ENCODE assay signal across 20 cellular contexts in genomic region chr7:139022286-139022685, GRCh38. TPM values are rescaled to one million over a fixed set of nuclear protein-coding genes. Genes with fewer than 3 reads are reported as not detected.
DNase-seq lines count a peak whose midpoint lies in the region; ATAC-seq and TF ChIP-seq lines count a peak whose summit lies in the region.
"Had no signal": no experiment of that assay in that cellular context is flagged by ENCODE, and none has a peak within 500 bp of the region (broad histone marks: within the 10 kb centered on the region; RNA-seq: fewer than 3 reads in every experiment).

No MANE protein-coding gene starts in this region.

- H3K27me3 Mint-ChIP-seq in activated naive CD8-positive, alpha-beta T cell treated with anti-CD3 and anti-CD28 coated beads, Interleukin-2, amount 10 ng/mL, durations not matched to agents 7 days and 5 days = no peaks in the 10 kb centered on the region
- no peaks in the 10 kb centered on the region for H3K27me3 Mint-ChIP-seq in activated naive CD8-positive, alpha-beta T cell treated with anti-CD3 and anti-CD28 coated beads, Interleukin-2, amount 50 U/mL, for 24 hours
- H3K27me3 Mint-ChIP-seq in WTC11 (ENCODE audit: low read depth) (no peaks in the 10 kb centered on the region), osteocyte (ENCODE audit: unreplicated experiment) (no peaks in the 10 kb centered on the region)
- H3K27me3 Mint-ChIP-seq: B cell; CD4-positive, CD25-positive, alpha-beta regulatory T cell had no signal

- no peaks in the 10 kb centered on the region for H3K27me3 ChIP-seq in thyroid gland
- H3K27me3 ChIP-seq: BLaER1 had no signal

- no peaks in the 10 kb centered on the region for H3K9me3 Mint-ChIP-seq in activated naive CD8-positive, alpha-beta T cell treated with anti-CD3 and anti-CD28 coated beads, Interleukin-2, amount 10 ng/mL, durations not matched to agents 7 days and 5 days
- H3K9me3 Mint-ChIP-seq in activated naive CD8-positive, alpha-beta T cell treated with anti-CD3 and anti-CD28 coated beads, Interleukin-2, amount 50 U/mL, for 24 hours = no peaks in the 10 kb centered on the region
- no peaks in the 10 kb centered on the region for H3K9me3 Mint-ChIP-seq in WTC11
- H3K9me3 Mint-ChIP-seq in osteocyte (ENCODE audit: unreplicated experiment) = no peaks in the 10 kb centered on the region
- H3K9me3 Mint-ChIP-seq: CD4-positive, CD25-positive, alpha-beta regulatory T cell; CD8-positive, alpha-beta T cell; GM23338; H9 had no signal

- H3K4me3 Mint-ChIP-seq in activated naive CD8-positive, alpha-beta T cell treated with anti-CD3 and anti-CD28 coated beads, Interleukin-2, amount 10 ng/mL, durations not matched to agents 7 days and 5 days = no peak overlapping the region
- H3K4me3 Mint-ChIP-seq in activated naive CD8-positive, alpha-beta T cell treated with anti-CD3 and anti-CD28 coated beads, Interleukin-2, amount 50 U/mL, for 24 hours = no peak overlapping the region
- no peak overlapping the region for H3K4me3 Mint-ChIP-seq in WTC11
- no peak overlapping the region for H3K4me3 Mint-ChIP-seq in osteocyte (ENCODE audit: unreplicated experiment)
- H3K4me3 Mint-ChIP-seq: B cell; CD4-positive, CD25-positive, alpha-beta regulatory T cell; CD8-positive, alpha-beta T cell; GM23338; H9 had no signal

- peaks cover 17 to 57% of the 10 kb centered on the region in 2 donors for H3K4me1 ChIP-seq in thyroid gland
- H3K4me1 ChIP-seq: BLaER1 had no signal

- peaks cover 27% of the 10 kb centered on the region for H3K36me3 Mint-ChIP-seq in activated naive CD8-positive, alpha-beta T cell treated with anti-CD3 and anti-CD28 coated beads, Interleukin-2, amount 10 ng/mL, durations not matched to agents 7 days and 5 days
- peaks cover 34% of the 10 kb centered on the region for H3K36me3 Mint-ChIP-seq in activated naive CD8-positive, alpha-beta T cell treated with anti-CD3 and anti-CD28 coated beads, Interleukin-2, amount 50 U/mL, for 24 hours (ENCODE audit: low read depth)
- peaks cover 33% of the 10 kb centered on the region for H3K36me3 Mint-ChIP-seq in WTC11
- H3K36me3 Mint-ChIP-seq in osteocyte (ENCODE audit: unreplicated experiment) = no peaks in the 10 kb centered on the region
- H3K36me3 Mint-ChIP-seq: CD4-positive, CD25-positive, alpha-beta regulatory T cell; CD8-positive, alpha-beta T cell had no signal

- WGBS in thyroid gland, 2 donors = 66 to 90% methylated on average over 4 of the region's 4 CpGs

- H3K4me1 Mint-ChIP-seq in activated naive CD8-positive, alpha-beta T cell treated with anti-CD3 and anti-CD28 coated beads, Interleukin-2, amount 10 ng/mL, durations not matched to agents 7 days and 5 days = peaks cover 4% of the 10 kb centered on the region
- H3K4me1 Mint-ChIP-seq in activated naive CD8-positive, alpha-beta T cell treated with anti-CD3 and anti-CD28 coated beads, Interleukin-2, amount 50 U/mL, for 24 hours = no peaks in the 10 kb centered on the region
- H3K4me1 Mint-ChIP-seq in WTC11 (peaks cover 10% of the 10 kb centered on the region), osteocyte (ENCODE audit: unreplicated experiment) (peaks cover 41% of the 10 kb centered on the region)

- no peak for ATAC-seq in activated naive CD8-positive, alpha-beta T cell treated with anti-CD3 and anti-CD28 coated beads, Interleukin-2, amount 10 ng/mL, durations not matched to agents 7 days and 5 days (ENCODE audit: low read depth)
- ATAC-seq in activated naive CD8-positive, alpha-beta T cell treated with anti-CD3 and anti-CD28 coated beads, Interleukin-2, amount 50 U/mL, for 24 hours = no peak
- ATAC-seq in WTC11 (no peak), GM18909 (IDR thresholded peaks at IDR 0.05; ENCODE audit: poor library complexity, unreplicated experiment) (no peak), GM18858 (IDR thresholded peaks at IDR 0.05; ENCODE audit: unreplicated experiment) (no peak)
- ATAC-seq: CD8-positive, alpha-beta T cell; GM23338; HCT116 had no signal

- peak overlapping the region; percentile 7 for H3K27ac Mint-ChIP-seq in activated naive CD8-positive, alpha-beta T cell treated with anti-CD3 and anti-CD28 coated beads, Interleukin-2, amount 10 ng/mL, durations not matched to agents 7 days and 5 days
- H3K27ac Mint-ChIP-seq in activated naive CD8-positive, alpha-beta T cell treated with anti-CD3 and anti-CD28 coated beads, Interleukin-2, amount 50 U/mL, for 24 hours = no peak overlapping the region
- H3K27ac Mint-ChIP-seq in WTC11 = no peak overlapping the region
- peak overlapping the region; percentile 76 for H3K27ac Mint-ChIP-seq in osteocyte (ENCODE audit: unreplicated experiment)
- H3K27ac Mint-ChIP-seq: B cell; CD8-positive, alpha-beta T cell; GM23338 had no signal

- no peak for DNase-seq in activated naive CD8-positive, alpha-beta T cell treated with anti-CD3 and anti-CD28 coated beads, Interleukin-2, amount 10 ng/mL, durations not matched to agents 7 days and 5 days
- no peak for DNase-seq in activated naive CD8-positive, alpha-beta T cell treated with anti-CD3 and anti-CD28 coated beads, Interleukin-2, amount 50 U/mL, for 24 hours
- no peak for DNase-seq in WTC11 (ENCODE audit: low spot score)
- DNase-seq in osteocyte (ENCODE audit: extremely low spot score, unreplicated experiment) = no peak
- no peak for DNase-seq in thyroid gland
- no peak for DNase-seq in effector CD4-positive, alpha-beta T cell
- DNase-seq: Caco-2; CD4-positive, CD25-positive, alpha-beta regulatory T cell; CD8-positive, alpha-beta T cell; DMS153; DND-41; H9 had no signal

- H3K4me3 ChIP-seq in thyroid gland (replicated peaks in 1 of 3) = no peak overlapping the region
- H3K4me3 ChIP-seq: BLaER1, GM23338 had no signal

- no peaks in the 10 kb centered on the region for H3K9me3 ChIP-seq in thyroid gland
- H3K9me3 ChIP-seq: BLaER1, Caco-2 had no signal

- intact Hi-C loops in thyroid gland (cut with DNase I) = no loop called here

- TF ChIP-seq POLR2A in thyroid gland (IDR thresholded peaks at IDR 0.05) = no peak

- TF ChIP-seq CTCF in WTC11 (IDR thresholded peaks at IDR 0.05) = no peak
- no peak for TF ChIP-seq CTCF in osteocyte (IDR thresholded peaks at IDR 0.05)
- TF ChIP-seq CTCF in thyroid gland (IDR thresholded peaks at IDR 0.05) = no peak

- peaks cover 0 to under 1% of the 10 kb centered on the region in 2 donors for H3K36me3 ChIP-seq in thyroid gland

- POLR2A ChIA-PET in activated naive CD8-positive, alpha-beta T cell treated with anti-CD3 and anti-CD28 coated beads, Interleukin-2, amount 10 ng/mL, durations not matched to agents 7 days and 5 days (lab: Charles Lee) = no interaction called here
- POLR2A ChIA-PET in WTC11 (lab: Charles Lee) = interaction anchor here (0.6 kb wide), 1 partner anchor 1214 kb away, joined by 3 read pairs; no protein-coding TSS in a partner anchor

- CTCF ChIA-PET in WTC11 (lab: Charles Lee) = interaction anchor here (0.5 kb wide), 1 partner anchor 739 kb away, joined by 4 read pairs; no protein-coding TSS in a partner anchor

- H3K27ac ChIP-seq in thyroid gland = peak overlapping the region; percentile 82 to 92 (median 83)
- H3K27ac ChIP-seq: 22Rv1, BLaER1, C4-2B had no signal

TF ChIP-seq in WTC11, 78 proteins besides CTCF, POLR2A, EP300 and RAD21:
- TF ChIP-seq ZNF532 (CRISPR knock-in tag; IDR thresholded peaks at IDR 0.05; ENCODE audit: borderline replicate concordance) = no peak
- TF ChIP-seq JAZF1 (CRISPR knock-in tag; IDR thresholded peaks at IDR 0.05) = no peak
- peak; percentile 81; the same call in 1 of the 2 replicates for TF ChIP-seq ZNF121 (CRISPR knock-in tag; IDR thresholded peaks at IDR 0.05)
- TF ChIP-seq CDX4 (CRISPR knock-in tag; IDR thresholded peaks at IDR 0.05; ENCODE audit: borderline replicate concordance) = no peak
- no peak for TF ChIP-seq ZNF671 (CRISPR knock-in tag; IDR thresholded peaks at IDR 0.05)

RNA-seq across cellular contexts. Expression of gene ZC3HAV1L, which starts 13.6 kb away (rescaled TPM):
- 10 to 100 TPM; 15.6 to 17.4 TPM for total RNA-seq in activated naive CD8-positive, alpha-beta T cell treated with anti-CD3 and anti-CD28 coated beads, Interleukin-2, amount 10 ng/mL, durations not matched to agents 7 days and 5 days
- total RNA-seq in WTC11 (2021) (5.8 to 9.3 TPM (median 7.1 TPM) in 3 replicates), osteocyte (not detected in 2 replicates), thyroid gland (10 to 100 TPM; 31.7 to 73.7 (median 45.5) TPM)
- total RNA-seq: H9 had no signal

RNA-seq across cellular contexts. Expression of gene KIAA1549, which starts 41.1 kb away (rescaled TPM):
- total RNA-seq in activated naive CD8-positive, alpha-beta T cell treated with anti-CD3 and anti-CD28 coated beads, Interleukin-2, amount 10 ng/mL, durations not matched to agents 7 days and 5 days = 1 to 10 TPM; 1.1 TPM
- 16.3 to 18.7 TPM (median 17.2 TPM) in 3 replicates for total RNA-seq in WTC11 (2021)
- 12.2 and 12.8 TPM in 2 replicates for total RNA-seq in osteocyte
- total RNA-seq in thyroid gland = 1 to 10 TPM; 1.2 to 3.9 (median 2.6) TPM

Comparison
In these comparisons a context has a peak if more than half of its experiments do, and no peak if none do; other contexts are left out.
1. H3K27ac Mint-ChIP-seq: peak in activated naive CD8-positive, alpha-beta T cell treated with anti-CD3 and anti-CD28 coated beads, Interleukin-2, amount 10 ng/mL, durations not matched to agents 7 days and 5 days (single experiment) and osteocyte (single experiment); none in activated naive CD8-positive, alpha-beta T cell treated with anti-CD3 and anti-CD28 coated beads, Interleukin-2, amount 50 U/mL, for 24 hours (single experiment) and WTC11 (single experiment).